In the genomic region with DNA sequence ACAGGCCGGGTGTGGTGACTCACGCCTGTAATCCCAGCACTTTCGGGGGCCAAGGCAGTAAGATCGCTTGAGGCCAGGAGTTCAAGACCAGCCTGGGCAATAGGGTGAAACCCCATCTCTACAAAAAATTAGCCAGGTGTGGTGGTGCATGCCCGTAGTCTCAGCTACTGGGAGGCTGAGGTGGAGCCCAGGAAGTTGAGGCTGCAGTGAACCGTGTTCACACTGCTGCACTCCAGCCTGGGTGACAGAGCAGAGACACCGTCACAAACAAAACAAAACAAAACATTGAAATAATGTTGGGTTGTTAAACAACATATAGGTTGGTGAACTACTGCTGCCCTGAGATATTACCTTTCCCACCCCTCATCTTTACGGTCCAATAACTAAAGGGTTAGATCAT, we compare ENCODE assay signal across 36 cellular contexts. TPM values are rescaled to one million over a fixed set of nuclear protein-coding genes. Genes with fewer than 3 reads are reported as not detected.
A peak's percentile ranks its signal among the peaks of the same experiment; 100 is the strongest.
DNase-seq lines count a peak whose midpoint lies in the region; ATAC-seq, FAIRE-seq and TF ChIP-seq lines count a peak whose summit lies in the region.
"Had no signal": no experiment of that assay in that cellular context is flagged by ENCODE, and none has a peak within 500 bp of the region (broad histone marks: within the 10 kb centered on the region; RNA-seq: fewer than 3 reads in every experiment).

No MANE protein-coding gene starts in this region.

- FAIRE-seq in GM12891 (lab: Jason Lieb, UNC): peak; percentile 62
- FAIRE-seq: A204.1, A549, D721Med had no signal

- H3K27me3 Mint-ChIP-seq in endodermal cell (ENCODE audit: insufficient read depth): no peaks in the 10 kb centered on the region
- no peaks in the 10 kb centered on the region for H3K27me3 Mint-ChIP-seq in memory B cell
- H3K27me3 Mint-ChIP-seq in naive B cell: no peaks in the 10 kb centered on the region
- H3K27me3 Mint-ChIP-seq: B cell; CD4-positive, alpha-beta memory T cell; CD4-positive, alpha-beta T cell; CD4-positive, CD25-positive, alpha-beta regulatory T cell; CD8-positive, alpha-beta memory T cell had no signal

- 94 to 95% methylated on average over 5 to 7 of the region's 8 CpGs for WGBS in endodermal cell (ENCODE audit: insufficient coverage in 1 of 2, insufficient read length in 1 of 2), 2 experiments

- H3K27me3 ChIP-seq in endodermal cell (ENCODE audit: control insufficient read depth, insufficient read depth, low read length, poor library complexity, severe bottlenecking): no peaks in the 10 kb centered on the region
- H3K27me3 ChIP-seq: BE2C; BLaER1; BLaER1 treated with 17β-estradiol and CSF1 and Interleukin-3, amounts not matched to agents 10 nM and 100 nM had no signal

- no peak for TF ChIP-seq CTCF in endodermal cell (conservative IDR thresholded peaks at IDR 0.05)

- H3K9ac ChIP-seq in endodermal cell (ENCODE audit: extremely low read depth, low read length, poor library complexity, severe bottlenecking): no peak overlapping the region
- H3K9ac ChIP-seq: BLaER1; BLaER1 treated with 17β-estradiol and CSF1 and Interleukin-3, amounts not matched to agents 10 nM and 100 nM had no signal

- no peak for TF ChIP-seq POLR2A in GM12891 (IDR thresholded peaks at IDR 0.05; ENCODE audit: low read depth, low read length)

- peak overlapping the region; percentile 44 for H3K4me3 ChIP-seq in endodermal cell (ENCODE audit: low read length)
- H3K4me3 ChIP-seq: A549; BLaER1; BLaER1 treated with 17β-estradiol and CSF1 and Interleukin-3, amounts not matched to agents 10 nM and 100 nM had no signal

- no peak overlapping the region for H3K27ac Mint-ChIP-seq in endodermal cell
- no peak overlapping the region for H3K27ac Mint-ChIP-seq in memory B cell
- peak overlapping the region in 1 of 6 donors; percentile 6 for H3K27ac Mint-ChIP-seq in naive B cell
- H3K27ac Mint-ChIP-seq: B cell; CD14-positive monocyte; CD4-positive, alpha-beta memory T cell; CD4-positive, alpha-beta T cell; CD4-positive, CD25-positive, alpha-beta regulatory T cell; CD8-positive, alpha-beta memory T cell; CD8-positive, alpha-beta T cell had no signal

- H3K36me3 Mint-ChIP-seq in endodermal cell (ENCODE audit: low read depth) (no peaks in the 10 kb centered on the region), memory B cell (no peaks in the 10 kb centered on the region), naive B cell (no peaks in the 10 kb centered on the region)
- H3K36me3 Mint-ChIP-seq: CD4-positive, alpha-beta memory T cell; CD4-positive, CD25-positive, alpha-beta regulatory T cell; CD8-positive, alpha-beta T cell had no signal

- no peak overlapping the region for H3K4me3 Mint-ChIP-seq in endodermal cell
- no peak overlapping the region for H3K4me3 Mint-ChIP-seq in memory B cell
- no peak overlapping the region for H3K4me3 Mint-ChIP-seq in naive B cell
- H3K4me3 Mint-ChIP-seq: B cell; CD14-positive monocyte; CD4-positive, alpha-beta memory T cell; CD4-positive, alpha-beta T cell; CD4-positive, CD25-positive, alpha-beta regulatory T cell; CD8-positive, alpha-beta memory T cell; CD8-positive, alpha-beta T cell had no signal

- DNase-seq in GM12891 (ENCODE audit: insufficient read length, low spot score) (no peak), endodermal cell (no peak), memory B cell (ENCODE audit: low spot score in 2 of 2) (no peak), naive B cell (no peak), hippocampal formation (lab: John Stamatoyannopoulos, UW) (no peak), AG08396 (ENCODE audit: low spot score) (no peak), islet precursor cell (no peak)
- no peak for DNase-seq in effector CD4-positive, alpha-beta T cell
- DNase-seq: 8988T; ACHN; BE2C; C1 segment of cervical spinal cord; Caco-2; Calu3; CD4-positive, alpha-beta memory T cell; CD4-positive, alpha-beta T cell; CD4-positive, CD25-positive, alpha-beta regulatory T cell; CD8-positive, alpha-beta memory T cell; CD8-positive, alpha-beta T cell; COR-L47; DMS 273 treated with DMSO at 0.1 percent for 48 hours; DMS153; DMS53; DMS79; DMS79 treated with DMSO at 0.1 percent for 48 hours; DND-41; EL had no signal

- H3K4me1 Mint-ChIP-seq in endodermal cell (peaks cover 23% of the 10 kb centered on the region), memory B cell (no peaks in the 10 kb centered on the region), naive B cell (peaks cover 0 to 10% (median 0%) of the 10 kb centered on the region in 3 donors)
- H3K4me1 Mint-ChIP-seq: CD4-positive, alpha-beta memory T cell; CD4-positive, CD25-positive, alpha-beta regulatory T cell; CD8-positive, alpha-beta memory T cell had no signal

- H3K4me1 ChIP-seq in endodermal cell (ENCODE audit: control insufficient read depth, insufficient read depth, low read length): peaks cover 6% of the 10 kb centered on the region
- H3K4me1 ChIP-seq: BE2C had no signal

- ATAC-seq in memory B cell (ENCODE audit: low read depth): peak; percentile 21
- peak; percentile 59 to 70 for ATAC-seq in naive B cell (ENCODE audit: low read depth in 2 of 2)
- ATAC-seq: CD8-positive, alpha-beta T cell had no signal

- H3K36me3 ChIP-seq in endodermal cell (ENCODE audit: control insufficient read depth, insufficient read depth, low read length): no peaks in the 10 kb centered on the region
- H3K36me3 ChIP-seq: BE2C; BLaER1; BLaER1 treated with 17β-estradiol and CSF1 and Interleukin-3, amounts not matched to agents 10 nM and 100 nM had no signal

- H3K9me3 ChIP-seq in endodermal cell (ENCODE audit: control insufficient read depth, low read length): peaks cover 16% of the 10 kb centered on the region
- H3K9me3 ChIP-seq: A549; BE2C; BLaER1; BLaER1 treated with 17β-estradiol and CSF1 and Interleukin-3, amounts not matched to agents 10 nM and 100 nM; Caco-2 had no signal

- H3K27ac ChIP-seq in endodermal cell (ENCODE audit: low read depth, low read length): no peak overlapping the region
- H3K27ac ChIP-seq: 22Rv1; A549; BLaER1; BLaER1 treated with 17β-estradiol and CSF1 and Interleukin-3, amounts not matched to agents 10 nM and 100 nM; C4-2B had no signal

- H3K9me3 Mint-ChIP-seq in endodermal cell (no peaks in the 10 kb centered on the region), memory B cell (no peaks in the 10 kb centered on the region), naive B cell (no peaks in the 10 kb centered on the region)
- H3K9me3 Mint-ChIP-seq: CD14-positive monocyte; CD4-positive, alpha-beta memory T cell; CD4-positive, alpha-beta T cell; CD4-positive, CD25-positive, alpha-beta regulatory T cell; CD8-positive, alpha-beta memory T cell; CD8-positive, alpha-beta T cell had no signal

TF ChIP-seq in GM12891, 5 proteins besides CTCF, POLR2A, EP300 and RAD21:
- TF ChIP-seq POU2F2 (IDR thresholded peaks at IDR 0.05; ENCODE audit: low read depth, low read length): no peak
- TF ChIP-seq POLR2AphosphoS5 (IDR thresholded peaks at IDR 0.05; ENCODE audit: low read depth, low read length): no peak
- no peak for TF ChIP-seq TAF1 (IDR thresholded peaks at IDR 0.05; ENCODE audit: low read depth, low read length)
- TF ChIP-seq SPI1 (IDR thresholded peaks at IDR 0.05; ENCODE audit: low read depth, low read length): no peak
- TF ChIP-seq PAX5 (IDR thresholded peaks at IDR 0.05; ENCODE audit: insufficient read depth, low read length, severe bottlenecking): no peak

RNA-seq across cellular contexts. Expression of a gene that starts 48.8 kb away (rescaled TPM):
- 15.1 TPM for polyA plus RNA-seq in GM12891 (2012; ENCODE audit: low read depth, missing spikeins)
- total RNA-seq in endodermal cell: 10 to 100 TPM; 76.8 to 86.1 TPM
- polyA plus RNA-seq in endodermal cell (2013, experiment 1 of 2): 30.3 TPM
- polyA plus RNA-seq in endodermal cell (2013, experiment 2 of 2): 26.9 TPM
- polyA plus RNA-seq in naive B cell (ENCODE audit: low read depth in 6 of 6): 10 to 100 TPM in 4 of 6 donors, 1 to 10 TPM in 2; 8.1 to 12.6 (median 10.6) TPM
